Comparison of ENCODE assay signal across 15 cellular contexts in genomic region chr1:111802110-111802509, GRCh38. TPM values are rescaled to one million over a fixed set of nuclear protein-coding genes. Genes with fewer than 3 reads are reported as not detected.
DNase-seq lines count a peak whose midpoint lies in the region; ATAC-seq and TF ChIP-seq lines count a peak whose summit lies in the region.
"Had no signal": no experiment of that assay in that cellular context is flagged by ENCODE, and none has a peak within 500 bp of the region (broad histone marks: within the 10 kb centered on the region; RNA-seq: fewer than 3 reads in every experiment).

No MANE protein-coding gene starts in this region.

- no peaks in the 10 kb centered on the region for H3K36me3 ChIP-seq in heart right ventricle

- intact Hi-C loops in heart right ventricle (cut with DNase I) (loop anchor here in 6 of 10 donors (5.0 to 10.0 kb wide), 5 partner anchors 45 to 535 kb away; partner anchors contain the start of gene KCND3 (in 2 of the 6)), right cardiac atrium (cut with DNase I) (loop anchor here in 1 of 4 donors (5.0 to 10.0 kb wide), 2 partner anchors 75 to 183 kb away; partner anchors contain the start of gene KCND3)

- H3K27ac ChIP-seq in heart right ventricle (peak overlapping the region in 9 of 10 donors; percentile 40 to 80 (median 65)), right cardiac atrium (ENCODE audit: low read length) (peak overlapping the region; percentile 71)
- H3K27ac ChIP-seq: 22Rv1 had no signal

- H3K27me3 ChIP-seq in heart right ventricle: no peaks in the 10 kb centered on the region
- no peaks in the 10 kb centered on the region for H3K27me3 ChIP-seq in right cardiac atrium (ENCODE audit: control insufficient read depth, insufficient read depth)

- H3K4me3 ChIP-seq in heart right ventricle (no peak overlapping the region), right cardiac atrium (ENCODE audit: low read length) (no peak overlapping the region)

- H3K4me1 ChIP-seq in heart right ventricle (peaks cover 0 to 27% (median 9%) of the 10 kb centered on the region in 9 donors), right cardiac atrium (ENCODE audit: control insufficient read depth, insufficient read depth, low read length) (no peaks in the 10 kb centered on the region)

- DNase-seq in NCI-H1694 treated with DMSO at 0.1 percent for 48 hours (lab: John Stamatoyannopoulos, UW): peak; percentile 19
- no peak for DNase-seq in NCI-H1694 (lab: John Stamatoyannopoulos, UW)
- peak; percentile 33 for DNase-seq in NCI-H748 (lab: John Stamatoyannopoulos, UW; ENCODE audit: unreplicated experiment)
- DNase-seq in heart right ventricle: peak; percentile 27 to 37
- DNase-seq in right cardiac atrium: peak; percentile 33 to 70 (median 65)
- no peak for DNase-seq in pons (ENCODE audit: low spot score)
- DNase-seq in DMS53 treated with DMSO at 0.1 percent for 48 hours (lab: John Stamatoyannopoulos, UW; ENCODE audit: unreplicated experiment): no peak
- DNase-seq: CD8-positive, alpha-beta T cell; DMS153; DND-41; GDM1; HCEC 1CT; HFFc6 had no signal

- ATAC-seq in heart right ventricle (peak; percentile 49 to 86 (median 76)), right cardiac atrium (peak; percentile 72 to 75), GM19397 (IDR thresholded peaks at IDR 0.05; ENCODE audit: unreplicated experiment) (no peak)
- ATAC-seq: CD8-positive, alpha-beta T cell had no signal

- no peak for TF ChIP-seq CTCF in heart right ventricle (IDR thresholded peaks at IDR 0.05)

- H3K9me3 ChIP-seq in heart right ventricle (no peaks in the 10 kb centered on the region), right cardiac atrium (ENCODE audit: control insufficient read depth, low read length) (no peaks in the 10 kb centered on the region)

- 59 to 70% methylated on average over 6 of the region's 6 CpGs for WGBS in heart right ventricle, 2 donors
- 70% methylated on average over 6 of the region's 6 CpGs for WGBS in right cardiac atrium

RNA-seq across cellular contexts. Expression of gene DDX20, which starts 46.4 kb away (rescaled TPM):
- total RNA-seq in heart right ventricle (1 to 10 TPM; 5.0 to 10.0 (median 6.5) TPM), right cardiac atrium (1 to 10 TPM; 5.5 to 7.7 (median 6.7) TPM)
- polyA plus RNA-seq in heart right ventricle (1 to 10 TPM; 4.0 to 4.1 TPM), right cardiac atrium (3.4 TPM)

Comparison
In these comparisons a context has a peak if more than half of its experiments do, and no peak if none do; other contexts are left out.
1. DNase-seq: peak in NCI-H1694 treated with DMSO at 0.1 percent for 48 hours (single experiment), NCI-H748 (single experiment), heart right ventricle (2 of 2) and right cardiac atrium (3 of 3); none in NCI-H1694 (single experiment), pons (single experiment) and DMS53 treated with DMSO at 0.1 percent for 48 hours (single experiment).